In genomic region chr4:624705-625590, GRCh38 we compare ENCODE assay signal across 1 cellular context.
TF ChIP-seq lines count a peak whose summit lies in the region.

PDE6B (plus strand) TSS chr4:625573; CDS start chr4:625627, 54 bp downstream.

TF ChIP-seq in H1, 55 proteins besides CTCF, POLR2A, EP300 and RAD21:
- TF ChIP-seq RBBP5 (IDR thresholded peaks at IDR 0.05; ENCODE audit: borderline replicate concordance, low read depth, low read length): 0 out of 2 replicates have a peak, but pooled peaks have one; percentile 18
- TF ChIP-seq, protein P1, sequence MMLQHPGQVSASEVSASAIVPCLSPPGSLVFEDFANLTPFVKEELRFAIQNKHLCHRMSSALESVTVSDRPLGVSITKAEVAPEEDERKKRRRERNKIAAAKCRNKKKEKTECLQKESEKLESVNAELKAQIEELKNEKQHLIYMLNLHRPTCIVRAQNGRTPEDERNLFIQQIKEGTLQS (IDR thresholded peaks at IDR 0.05; ENCODE audit: insufficient read depth, low read depth, low read length): 0 out of 2 replicates have a peak, but pooled peaks have one; percentile 21
- TF ChIP-seq CBX5 (IDR thresholded peaks at IDR 0.05; ENCODE audit: low read depth, low read length): no peak
- TF ChIP-seq, protein P2, sequence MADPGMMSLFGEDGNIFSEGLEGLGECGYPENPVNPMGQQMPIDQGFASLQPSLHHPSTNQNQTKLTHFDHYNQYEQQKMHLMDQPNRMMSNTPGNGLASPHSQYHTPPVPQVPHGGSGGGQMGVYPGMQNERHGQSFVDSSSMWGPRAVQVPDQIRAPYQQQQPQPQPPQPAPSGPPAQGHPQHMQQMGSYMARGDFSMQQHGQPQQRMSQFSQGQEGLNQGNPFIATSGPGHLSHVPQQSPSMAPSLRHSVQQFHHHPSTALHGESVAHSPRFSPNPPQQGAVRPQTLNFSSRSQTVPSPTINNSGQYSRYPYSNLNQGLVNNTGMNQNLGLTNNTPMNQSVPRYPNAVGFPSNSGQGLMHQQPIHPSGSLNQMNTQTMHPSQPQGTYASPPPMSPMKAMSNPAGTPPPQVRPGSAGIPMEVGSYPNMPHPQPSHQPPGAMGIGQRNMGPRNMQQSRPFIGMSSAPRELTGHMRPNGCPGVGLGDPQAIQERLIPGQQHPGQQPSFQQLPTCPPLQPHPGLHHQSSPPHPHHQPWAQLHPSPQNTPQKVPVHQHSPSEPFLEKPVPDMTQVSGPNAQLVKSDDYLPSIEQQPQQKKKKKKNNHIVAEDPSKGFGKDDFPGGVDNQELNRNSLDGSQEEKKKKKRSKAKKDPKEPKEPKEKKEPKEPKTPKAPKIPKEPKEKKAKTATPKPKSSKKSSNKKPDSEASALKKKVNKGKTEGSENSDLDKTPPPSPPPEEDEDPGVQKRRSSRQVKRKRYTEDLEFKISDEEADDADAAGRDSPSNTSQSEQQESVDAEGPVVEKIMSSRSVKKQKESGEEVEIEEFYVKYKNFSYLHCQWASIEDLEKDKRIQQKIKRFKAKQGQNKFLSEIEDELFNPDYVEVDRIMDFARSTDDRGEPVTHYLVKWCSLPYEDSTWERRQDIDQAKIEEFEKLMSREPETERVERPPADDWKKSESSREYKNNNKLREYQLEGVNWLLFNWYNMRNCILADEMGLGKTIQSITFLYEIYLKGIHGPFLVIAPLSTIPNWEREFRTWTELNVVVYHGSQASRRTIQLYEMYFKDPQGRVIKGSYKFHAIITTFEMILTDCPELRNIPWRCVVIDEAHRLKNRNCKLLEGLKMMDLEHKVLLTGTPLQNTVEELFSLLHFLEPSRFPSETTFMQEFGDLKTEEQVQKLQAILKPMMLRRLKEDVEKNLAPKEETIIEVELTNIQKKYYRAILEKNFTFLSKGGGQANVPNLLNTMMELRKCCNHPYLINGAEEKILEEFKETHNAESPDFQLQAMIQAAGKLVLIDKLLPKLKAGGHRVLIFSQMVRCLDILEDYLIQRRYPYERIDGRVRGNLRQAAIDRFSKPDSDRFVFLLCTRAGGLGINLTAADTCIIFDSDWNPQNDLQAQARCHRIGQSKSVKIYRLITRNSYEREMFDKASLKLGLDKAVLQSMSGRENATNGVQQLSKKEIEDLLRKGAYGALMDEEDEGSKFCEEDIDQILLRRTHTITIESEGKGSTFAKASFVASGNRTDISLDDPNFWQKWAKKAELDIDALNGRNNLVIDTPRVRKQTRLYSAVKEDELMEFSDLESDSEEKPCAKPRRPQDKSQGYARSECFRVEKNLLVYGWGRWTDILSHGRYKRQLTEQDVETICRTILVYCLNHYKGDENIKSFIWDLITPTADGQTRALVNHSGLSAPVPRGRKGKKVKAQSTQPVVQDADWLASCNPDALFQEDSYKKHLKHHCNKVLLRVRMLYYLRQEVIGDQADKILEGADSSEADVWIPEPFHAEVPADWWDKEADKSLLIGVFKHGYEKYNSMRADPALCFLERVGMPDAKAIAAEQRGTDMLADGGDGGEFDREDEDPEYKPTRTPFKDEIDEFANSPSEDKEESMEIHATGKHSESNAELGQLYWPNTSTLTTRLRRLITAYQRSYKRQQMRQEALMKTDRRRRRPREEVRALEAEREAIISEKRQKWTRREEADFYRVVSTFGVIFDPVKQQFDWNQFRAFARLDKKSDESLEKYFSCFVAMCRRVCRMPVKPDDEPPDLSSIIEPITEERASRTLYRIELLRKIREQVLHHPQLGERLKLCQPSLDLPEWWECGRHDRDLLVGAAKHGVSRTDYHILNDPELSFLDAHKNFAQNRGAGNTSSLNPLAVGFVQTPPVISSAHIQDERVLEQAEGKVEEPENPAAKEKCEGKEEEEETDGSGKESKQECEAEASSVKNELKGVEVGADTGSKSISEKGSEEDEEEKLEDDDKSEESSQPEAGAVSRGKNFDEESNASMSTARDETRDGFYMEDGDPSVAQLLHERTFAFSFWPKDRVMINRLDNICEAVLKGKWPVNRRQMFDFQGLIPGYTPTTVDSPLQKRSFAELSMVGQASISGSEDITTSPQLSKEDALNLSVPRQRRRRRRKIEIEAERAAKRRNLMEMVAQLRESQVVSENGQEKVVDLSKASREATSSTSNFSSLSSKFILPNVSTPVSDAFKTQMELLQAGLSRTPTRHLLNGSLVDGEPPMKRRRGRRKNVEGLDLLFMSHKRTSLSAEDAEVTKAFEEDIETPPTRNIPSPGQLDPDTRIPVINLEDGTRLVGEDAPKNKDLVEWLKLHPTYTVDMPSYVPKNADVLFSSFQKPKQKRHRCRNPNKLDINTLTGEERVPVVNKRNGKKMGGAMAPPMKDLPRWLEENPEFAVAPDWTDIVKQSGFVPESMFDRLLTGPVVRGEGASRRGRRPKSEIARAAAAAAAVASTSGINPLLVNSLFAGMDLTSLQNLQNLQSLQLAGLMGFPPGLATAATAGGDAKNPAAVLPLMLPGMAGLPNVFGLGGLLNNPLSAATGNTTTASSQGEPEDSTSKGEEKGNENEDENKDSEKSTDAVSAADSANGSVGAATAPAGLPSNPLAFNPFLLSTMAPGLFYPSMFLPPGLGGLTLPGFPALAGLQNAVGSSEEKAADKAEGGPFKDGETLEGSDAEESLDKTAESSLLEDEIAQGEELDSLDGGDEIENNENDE (IDR thresholded peaks at IDR 0.05; ENCODE audit: insufficient replicate concordance, low read length): no peak
- TF ChIP-seq, protein P3, sequence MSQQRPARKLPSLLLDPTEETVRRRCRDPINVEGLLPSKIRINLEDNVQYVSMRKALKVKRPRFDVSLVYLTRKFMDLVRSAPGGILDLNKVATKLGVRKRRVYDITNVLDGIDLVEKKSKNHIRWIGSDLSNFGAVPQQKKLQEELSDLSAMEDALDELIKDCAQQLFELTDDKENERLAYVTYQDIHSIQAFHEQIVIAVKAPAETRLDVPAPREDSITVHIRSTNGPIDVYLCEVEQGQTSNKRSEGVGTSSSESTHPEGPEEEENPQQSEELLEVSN (IDR thresholded peaks at IDR 0.05): no peak; the same call in 1 of the 2 replicates
- no peak for TF ChIP-seq HDAC2 (IDR thresholded peaks at IDR 0.05; ENCODE audit: borderline replicate concordance in 1 of 2, low read depth in 2 of 2, low read length in 2 of 2)
- TF ChIP-seq EGR1 (IDR thresholded peaks at IDR 0.05; ENCODE audit: borderline replicate concordance, low read depth, low read length): peak; percentile 32; the same call in 1 of the 2 replicates
- no peak for TF ChIP-seq TAF7 (optimal IDR thresholded peaks at IDR 0.05; ENCODE audit: borderline replicate concordance, low read depth, low read length)
- no peak for TF ChIP-seq JUND (IDR thresholded peaks at IDR 0.05; ENCODE audit: low read length)
- TF ChIP-seq, protein P4, sequence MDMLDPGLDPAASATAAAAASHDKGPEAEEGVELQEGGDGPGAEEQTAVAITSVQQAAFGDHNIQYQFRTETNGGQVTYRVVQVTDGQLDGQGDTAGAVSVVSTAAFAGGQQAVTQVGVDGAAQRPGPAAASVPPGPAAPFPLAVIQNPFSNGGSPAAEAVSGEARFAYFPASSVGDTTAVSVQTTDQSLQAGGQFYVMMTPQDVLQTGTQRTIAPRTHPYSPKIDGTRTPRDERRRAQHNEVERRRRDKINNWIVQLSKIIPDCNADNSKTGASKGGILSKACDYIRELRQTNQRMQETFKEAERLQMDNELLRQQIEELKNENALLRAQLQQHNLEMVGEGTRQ (IDR thresholded peaks at IDR 0.05; ENCODE audit: low read length): peak; percentile 43; the same call in 1 of the 2 replicates
